29 cellular contexts compared by ENCODE assay signal in genomic region chr4:13176603-13177190, GRCh38.
"Had no signal": no experiment of that assay in that cellular context is flagged by ENCODE, and none has a peak within 500 bp of the region (broad histone marks: within the 10 kb centered on the region; RNA-seq: fewer than 3 reads in every experiment).

No MANE protein-coding gene starts in this region.

- H3K4me1 ChIP-seq: adrenal gland, body of pancreas, gastroesophageal sphincter, right atrium auricular region, testis had no signal

- H3K27me3 ChIP-seq: adrenal gland, body of pancreas, dorsolateral prefrontal cortex, gastroesophageal sphincter, right atrium auricular region, testis had no signal

- DNase-seq: activated CD4-positive, alpha-beta memory T cell treated with anti-CD3 and anti-CD28 coated beads for 36 hours; activated CD4-positive, alpha-beta T cell treated with anti-CD3 and anti-CD28 coated beads, Interleukin-2, amount 10 ng/mL, durations not matched to agents 24 days and 14 days; activated CD8-positive, alpha-beta memory T cell treated with anti-CD3 and anti-CD28 coated beads, Interleukin-2, amount 50 U/mL, for 4 hours; activated effector memory CD4-positive, alpha-beta T cell treated with anti-CD3 and anti-CD28 coated beads, Interleukin-2, amount 50 U/mL, for 16 hours; activated naive CD4-positive, alpha-beta T cell treated with anti-CD3 and anti-CD28 coated beads for 36 hours; activated naive CD8-positive, alpha-beta T cell treated with anti-CD3 and anti-CD28 coated beads for 36 hours; activated T-cell treated with anti-CD3 and anti-CD28 coated beads, Interleukin-2, amount 50 U/mL, for 1 hour; adrenal gland; aorta; body of pancreas; dorsolateral prefrontal cortex; effector memory CD4-positive, alpha-beta T cell; hippocampal formation; left cardiac atrium; mammary epithelial cell; midbrain; naive thymus-derived CD8-positive, alpha-beta T cell; stimulated activated CD4-positive, alpha-beta T cell treated with anti-CD3 and anti-CD28 coated beads, Interleukin-15, amount 100 ng/mL, for 24 hours; stimulated activated CD4-positive, alpha-beta T cell treated with anti-CD3 and anti-CD28 coated beads, Interleukin-2, amount 100 ng/mL, for 24 hours; stimulated activated naive CD4-positive, alpha-beta T cell treated with Interleukin-2 at 50 U/mL for 16 hours; T-helper 17 cell; T1000; testis; trophoblast cell; WERI-Rb-1 had no signal

- H3K27ac ChIP-seq: adrenal gland, body of pancreas, coronary artery, dorsolateral prefrontal cortex, gastroesophageal sphincter, right atrium auricular region, testis, WERI-Rb-1 had no signal

- H3K9me3 ChIP-seq: adrenal gland, body of pancreas, gastroesophageal sphincter, right atrium auricular region, testis had no signal

- H3K36me3 ChIP-seq: adrenal gland, gastroesophageal sphincter, right atrium auricular region, WERI-Rb-1 had no signal

- ATAC-seq: activated CD4-positive, CD25-positive, alpha-beta regulatory T cell treated with anti-CD3 and anti-CD28 coated beads, Interleukin-2, amount 50 U/mL, for 24 hours; body of pancreas; gastroesophageal sphincter; left cardiac atrium; naive thymus-derived CD8-positive, alpha-beta T cell; T-helper 17 cell had no signal

- H3K4me3 ChIP-seq: adrenal gland, body of pancreas, coronary artery, dorsolateral prefrontal cortex, gastroesophageal sphincter, right atrium auricular region, testis had no signal
